25 cellular contexts compared by ENCODE assay signal in genomic region chr21:16294128-16294527, GRCh38.
"Had no signal": no experiment of that assay in that cellular context is flagged by ENCODE, and none has a peak within 500 bp of the region (broad histone marks: within the 10 kb centered on the region; RNA-seq: fewer than 3 reads in every experiment).

No MANE protein-coding gene starts in this region.

- H3K36me3 Mint-ChIP-seq: activated naive CD8-positive, alpha-beta T cell treated with anti-CD3 and anti-CD28 coated beads for 36 hours; IgD-negative memory B cell had no signal

- H3K27me3 ChIP-seq: breast epithelium, Peyer's patch had no signal

- H3K9me3 ChIP-seq: breast epithelium, Peyer's patch had no signal

- H3K4me1 ChIP-seq: breast epithelium, Peyer's patch had no signal

- H3K36me3 ChIP-seq: breast epithelium, Peyer's patch had no signal

- DNase-seq: activated B cell treated with CpG ODN at 0.5 μM for 24 hours; activated CD4-positive, alpha-beta memory T cell treated with anti-CD3 and anti-CD28 coated beads, Interleukin-2, amount 10 ng/mL, durations not matched to agents 7 days and 5 days; activated CD4-positive, alpha-beta T cell treated with anti-CD3 and anti-CD28 coated beads, Interleukin-2, amount 10 ng/mL, durations not matched to agents 7 days and 5 days; activated gamma-delta T cell; activated naive CD4-positive, alpha-beta T cell treated with anti-CD3 and anti-CD28 coated beads for 36 hours; activated naive CD8-positive, alpha-beta T cell treated with anti-CD3 and anti-CD28 coated beads for 36 hours; activated T-cell treated with anti-CD3 and anti-CD28 coated beads for 4 hours; activated T-cell treated with anti-CD3 and anti-CD28 coated beads, Interleukin-2, amount 50 U/mL, for 48 hours; MV-4-11; NCI-H1092 treated with DMSO at 0.1 percent for 48 hours; NCI-H1417 treated with DMSO at 0.1 percent for 48 hours; NCI-H1694; NCI-H2029; NCI-H345; NCI-H510A; NCI-H69; NK-92 treated with Interleukin-12 subunit alpha and Interleukin-12 subunit beta, amount 100 ng/mL, for 24 hours; Peyer's patch; SHP77 treated with DMSO at 0.1 percent for 48 hours had no signal

- H3K27me3 Mint-ChIP-seq: activated B cell treated with CpG ODN at 0.5 μM for 24 hours; activated CD4-positive, alpha-beta memory T cell treated with anti-CD3 and anti-CD28 coated beads, Interleukin-2, amount 10 ng/mL, durations not matched to agents 7 days and 5 days; activated CD4-positive, alpha-beta T cell treated with anti-CD3 and anti-CD28 coated beads, Interleukin-2, amount 10 ng/mL, durations not matched to agents 7 days and 5 days; activated naive CD8-positive, alpha-beta T cell treated with anti-CD3 and anti-CD28 coated beads for 36 hours; activated T-helper 17 cell treated with anti-CD3 and anti-CD28 coated beads, Interleukin-2, amount 50 U/mL, for 72 hours; IgD-negative memory B cell had no signal

- ATAC-seq: activated T-helper 17 cell treated with anti-CD3 and anti-CD28 coated beads, Interleukin-2, amount 50 U/mL, for 72 hours had no signal

- H3K4me3 ChIP-seq: breast epithelium, Peyer's patch had no signal

- H3K4me1 Mint-ChIP-seq: activated B cell treated with CpG ODN at 0.5 μM for 24 hours; activated CD4-positive, alpha-beta memory T cell treated with anti-CD3 and anti-CD28 coated beads, Interleukin-2, amount 10 ng/mL, durations not matched to agents 7 days and 5 days; activated CD4-positive, alpha-beta T cell treated with anti-CD3 and anti-CD28 coated beads, Interleukin-2, amount 10 ng/mL, durations not matched to agents 7 days and 5 days; activated naive CD8-positive, alpha-beta T cell treated with anti-CD3 and anti-CD28 coated beads for 36 hours; activated T-helper 17 cell treated with anti-CD3 and anti-CD28 coated beads, Interleukin-2, amount 50 U/mL, for 72 hours; IgD-negative memory B cell had no signal

- H3K27ac ChIP-seq: breast epithelium, KMS-11, Peyer's patch, RWPE1 had no signal

- H3K9me3 Mint-ChIP-seq: activated B cell treated with CpG ODN at 0.5 μM for 24 hours; activated CD4-positive, alpha-beta memory T cell treated with anti-CD3 and anti-CD28 coated beads, Interleukin-2, amount 10 ng/mL, durations not matched to agents 7 days and 5 days; activated CD4-positive, alpha-beta T cell treated with anti-CD3 and anti-CD28 coated beads, Interleukin-2, amount 10 ng/mL, durations not matched to agents 7 days and 5 days; activated naive CD4-positive, alpha-beta T cell treated with anti-CD3 and anti-CD28 coated beads for 36 hours; T-helper 1 cell treated with Interleukin-12 subunit alpha and Interleukin-12 subunit beta and Interleukin-4 antibody, amounts not matched to agents 30 μg/mL and 1 μg/mL, for 36 hours had no signal

- H3K27ac Mint-ChIP-seq: activated B cell treated with CpG ODN at 0.5 μM for 24 hours; activated CD4-positive, alpha-beta memory T cell treated with anti-CD3 and anti-CD28 coated beads, Interleukin-2, amount 10 ng/mL, durations not matched to agents 7 days and 5 days; activated CD4-positive, alpha-beta T cell treated with anti-CD3 and anti-CD28 coated beads, Interleukin-2, amount 10 ng/mL, durations not matched to agents 7 days and 5 days; activated naive CD4-positive, alpha-beta T cell treated with anti-CD3 and anti-CD28 coated beads for 36 hours; activated naive CD8-positive, alpha-beta T cell treated with anti-CD3 and anti-CD28 coated beads for 36 hours; activated T-helper 17 cell treated with anti-CD3 and anti-CD28 coated beads, Interleukin-2, amount 50 U/mL, for 72 hours; IgD-negative memory B cell; T-helper 1 cell treated with Interleukin-12 subunit alpha and Interleukin-12 subunit beta and Interleukin-4 antibody, amounts not matched to agents 30 μg/mL and 1 μg/mL, for 36 hours had no signal

- H3K4me3 Mint-ChIP-seq: activated B cell treated with CpG ODN at 0.5 μM for 24 hours; activated CD4-positive, alpha-beta memory T cell treated with anti-CD3 and anti-CD28 coated beads, Interleukin-2, amount 10 ng/mL, durations not matched to agents 7 days and 5 days; activated CD4-positive, alpha-beta T cell treated with anti-CD3 and anti-CD28 coated beads, Interleukin-2, amount 10 ng/mL, durations not matched to agents 7 days and 5 days; activated naive CD4-positive, alpha-beta T cell treated with anti-CD3 and anti-CD28 coated beads for 36 hours; activated naive CD8-positive, alpha-beta T cell treated with anti-CD3 and anti-CD28 coated beads for 36 hours; activated T-helper 17 cell treated with anti-CD3 and anti-CD28 coated beads, Interleukin-2, amount 50 U/mL, for 72 hours; IgD-negative memory B cell; T-helper 1 cell treated with Interleukin-12 subunit alpha and Interleukin-12 subunit beta and Interleukin-4 antibody, amounts not matched to agents 30 μg/mL and 1 μg/mL, for 36 hours had no signal
